ENCODE assay signal across 14 cellular contexts in the genomic region with DNA sequence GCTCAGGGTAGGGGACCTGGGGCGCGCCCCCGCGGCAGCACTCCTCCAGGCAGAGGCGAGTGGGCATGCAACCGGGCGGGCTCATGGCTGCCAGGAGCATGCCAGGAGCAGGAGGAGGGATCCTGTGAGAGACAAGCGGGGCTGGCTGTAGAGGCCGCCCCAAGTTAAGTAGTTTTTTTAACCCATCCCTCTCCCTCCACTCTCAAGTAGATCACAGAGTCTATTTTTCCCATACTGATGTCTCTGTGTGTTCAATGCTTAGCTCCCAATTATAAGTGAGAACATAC. TPM values are rescaled to one million over a fixed set of nuclear protein-coding genes. Genes with fewer than 3 reads are reported as not detected.
"Had no signal": no experiment of that assay in that cellular context is flagged by ENCODE, and none has a peak within 500 bp of the region (broad histone marks: within the 10 kb centered on the region; RNA-seq: fewer than 3 reads in every experiment).

No MANE protein-coding gene starts in this region.

RNA-seq across cellular contexts. Expression of gene TRIM43, which starts 49.4 kb away (rescaled TPM):
- total RNA-seq: naive thymus-derived CD8-positive, alpha-beta T cell; natural killer cell treated with Interleukin-12 subunit alpha and Interleukin-12 subunit beta and Interleukin-15 and Interleukin-18, amount 100 ng/mL, for 72 hours; neural crest cell; osteoblast; ovary; progenitor cell of endocrine pancreas; psoas muscle; sciatic nerve; smooth muscle cell; spleen; suprapubic skin; transverse colon; ureter; vagina had no signal
- polyA plus RNA-seq: naive thymus-derived CD8-positive, alpha-beta T cell; ovary; psoas muscle; smooth muscle cell; spleen had no signal
